Comparison of ENCODE assay signal across 24 cellular contexts in genomic region chr5:154111214-154111613, GRCh38.
"Had no signal": no experiment of that assay in that cellular context is flagged by ENCODE, and none has a peak within 500 bp of the region (broad histone marks: within the 10 kb centered on the region; RNA-seq: fewer than 3 reads in every experiment).

No MANE protein-coding gene starts in this region.

- H3K27me3 ChIP-seq: hepatocyte, pancreas, stomach, testis, thyroid gland, transverse colon, upper lobe of left lung, vagina had no signal

- H3K4me1 Mint-ChIP-seq: mesothelial cell of epicardium, naive B cell had no signal

- H3K9me3 ChIP-seq: left ventricle myocardium inferior, pancreas, prostate gland, stomach, testis, thyroid gland, transverse colon, upper lobe of left lung, vagina had no signal

- H3K4me3 Mint-ChIP-seq: mesothelial cell of epicardium; naive B cell; natural killer cell treated with Interleukin-12 subunit alpha and Interleukin-12 subunit beta and Interleukin-15 and Interleukin-18, amount 100 ng/mL, for 72 hours; stimulated activated naive B cell treated with anti-CD40 and anti-IgM and Interleukin-4, amounts not matched to agents 10 μg/mL and 1 μg/mL and 100 μg/mL, for 72 hours had no signal

- H3K4me1 ChIP-seq: pancreas, prostate gland, stomach, testis, transverse colon, upper lobe of left lung, vagina had no signal

- H3K4me3 ChIP-seq: hepatocyte, left ventricle myocardium inferior, lung, pancreas, prostate gland, smooth muscle cell, stomach, testis, thyroid gland, transverse colon, upper lobe of left lung, vagina had no signal

- ATAC-seq: natural killer cell treated with Interleukin-12 subunit alpha and Interleukin-12 subunit beta and Interleukin-15 and Interleukin-18, amount 100 ng/mL, for 72 hours; pancreas; right cardiac atrium; stimulated activated naive B cell treated with anti-CD40 and anti-IgM and Interleukin-4, amounts not matched to agents 10 μg/mL and 1 μg/mL and 100 μg/mL, for 72 hours; stimulated activated naive CD8-positive, alpha-beta T cell treated with anti-CD3 and anti-CD28 coated beads, Interleukin-15, Interleukin-2, amounts not matched to agents 100 U/mL and 50 U/mL, for 24 hours had no signal

- H3K27ac ChIP-seq: hepatocyte, left ventricle myocardium inferior, pancreas, prostate gland, stomach, testis, thyroid gland, transverse colon, upper lobe of left lung, vagina had no signal

- H3K27ac Mint-ChIP-seq: mesothelial cell of epicardium; natural killer cell treated with Interleukin-12 subunit alpha and Interleukin-12 subunit beta and Interleukin-15 and Interleukin-18, amount 100 ng/mL, for 72 hours; stimulated activated naive B cell treated with anti-CD40 and anti-IgM and Interleukin-4, amounts not matched to agents 10 μg/mL and 1 μg/mL and 100 μg/mL, for 72 hours had no signal

- H3K36me3 ChIP-seq: left ventricle myocardium inferior, pancreas, prostate gland, stomach, thyroid gland, transverse colon, upper lobe of left lung, vagina had no signal

- H3K9me3 Mint-ChIP-seq: mesothelial cell of epicardium; naive B cell; natural killer cell treated with Interleukin-12 subunit alpha and Interleukin-12 subunit beta and Interleukin-15 and Interleukin-18, amount 100 ng/mL, for 72 hours; stimulated activated naive B cell treated with anti-CD40 and anti-IgM and Interleukin-4, amounts not matched to agents 10 μg/mL and 1 μg/mL and 100 μg/mL, for 72 hours had no signal

- DNase-seq: islet precursor cell; left ventricle myocardium inferior; naive B cell; pancreas; posterior cingulate gyrus; right cardiac atrium; stimulated activated CD4-positive, alpha-beta T cell treated with anti-CD3 and anti-CD28 coated beads, Interleukin-1b, Interleukin-23, amount 100 ng/mL, for 48 hours; stimulated activated CD4-positive, alpha-beta T cell treated with anti-CD3 and anti-CD28 coated beads, Interleukin-2, amount 100 ng/mL, for 48 hours; stimulated activated CD4-positive, alpha-beta T cell treated with anti-CD3 and anti-CD28 coated beads, Interleukin-4, amount 100 ng/mL, for 4 hours; stimulated activated CD8-positive, alpha-beta memory T cell treated with anti-CD3 and anti-CD28 coated beads, Interleukin-4, amount 100 ng/mL, for 48 hours; stimulated activated naive B cell treated with anti-CD40 and anti-IgM and Interleukin-4, amounts not matched to agents 10 μg/mL and 1 μg/mL and 100 μg/mL, for 72 hours; stimulated activated naive CD8-positive, alpha-beta T cell treated with anti-CD3 and anti-CD28 coated beads, Interleukin-15, Interleukin-2, amounts not matched to agents 100 U/mL and 50 U/mL, for 24 hours; stomach; testis; thyroid gland; transverse colon; upper lobe of left lung had no signal

- FAIRE-seq: pancreas had no signal

- H3K36me3 Mint-ChIP-seq: mesothelial cell of epicardium; naive B cell; natural killer cell treated with Interleukin-12 subunit alpha and Interleukin-12 subunit beta and Interleukin-15 and Interleukin-18, amount 100 ng/mL, for 72 hours; stimulated activated naive B cell treated with anti-CD40 and anti-IgM and Interleukin-4, amounts not matched to agents 10 μg/mL and 1 μg/mL and 100 μg/mL, for 72 hours had no signal
